ENCODE assay signal across 13 cellular contexts in the genomic region with DNA sequence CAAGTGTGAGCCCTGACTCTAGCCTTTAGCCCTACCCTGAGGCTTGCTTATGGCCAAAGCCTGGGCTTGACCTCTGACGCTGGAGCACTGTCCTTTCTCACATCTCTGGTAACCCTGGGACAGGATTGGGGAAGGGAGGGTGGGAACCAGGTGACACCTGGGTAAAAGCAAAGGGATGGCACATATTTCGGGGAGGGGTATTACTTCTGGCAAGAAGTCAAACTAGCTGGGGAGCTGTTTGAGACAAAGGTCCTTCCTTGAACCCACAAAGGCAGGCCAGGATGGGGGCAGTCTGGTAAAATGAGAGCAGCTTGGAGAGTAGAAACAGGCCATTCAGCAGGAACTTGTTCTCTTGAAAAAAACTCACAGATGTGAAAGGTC. TPM values are rescaled to one million over a fixed set of nuclear protein-coding genes. Genes with fewer than 3 reads are reported as not detected.
DNase-seq lines count a peak whose midpoint lies in the region; ATAC-seq and TF ChIP-seq lines count a peak whose summit lies in the region.
"Had no signal": no experiment of that assay in that cellular context is flagged by ENCODE, and none has a peak within 500 bp of the region (broad histone marks: within the 10 kb centered on the region; RNA-seq: fewer than 3 reads in every experiment).

No MANE protein-coding gene starts in this region.

- TF ChIP-seq POLR2A in suprapubic skin (IDR thresholded peaks at IDR 0.05): no peak

- peak overlapping the region; percentile 86 for H3K4me3 Mint-ChIP-seq in activated T-cell treated with anti-CD3 and anti-CD28 coated beads, Interleukin-2, amount 50 U/mL, for 24 hours
- H3K4me3 Mint-ChIP-seq in naive B cell: peak overlapping the region in 7 of 8 donors; percentile 21 to 98 (median 93)

- H3K27me3 Mint-ChIP-seq in activated T-cell treated with anti-CD3 and anti-CD28 coated beads, Interleukin-2, amount 50 U/mL, for 24 hours: no peaks in the 10 kb centered on the region
- H3K27me3 Mint-ChIP-seq in naive B cell: no peaks in the 10 kb centered on the region

- peaks cover 58% of the 10 kb centered on the region for H3K4me1 Mint-ChIP-seq in activated T-cell treated with anti-CD3 and anti-CD28 coated beads, Interleukin-2, amount 50 U/mL, for 24 hours (ENCODE audit: low read depth)
- H3K4me1 Mint-ChIP-seq in naive B cell: peaks cover 59 to 82% (median 69%) of the 10 kb centered on the region in 3 donors

- ATAC-seq in naive B cell (ENCODE audit: low read depth in 2 of 2): no peak

- H3K9me3 ChIP-seq in suprapubic skin: no peaks in the 10 kb centered on the region

- H3K27ac Mint-ChIP-seq in activated T-cell treated with anti-CD3 and anti-CD28 coated beads, Interleukin-2, amount 50 U/mL, for 24 hours: peak overlapping the region; percentile 59
- H3K27ac Mint-ChIP-seq in naive B cell: peak overlapping the region in 4 of 6 donors; percentile 29 to 89 (median 60)

- H3K4me3 ChIP-seq in suprapubic skin: no peak overlapping the region

- no peaks in the 10 kb centered on the region for H3K27me3 ChIP-seq in suprapubic skin

- peak overlapping the region; percentile 22 for H3K27ac ChIP-seq in angular gyrus (ENCODE audit: low read depth, low read length)
- peak overlapping the region; percentile 45 for H3K27ac ChIP-seq in suprapubic skin

- no peak for DNase-seq in activated T-cell treated with anti-CD3 and anti-CD28 coated beads, Interleukin-2, amount 50 U/mL, for 24 hours
- no peak for DNase-seq in activated T-cell treated with anti-CD3 and anti-CD28 coated beads, Interleukin-2, amount 50 U/mL, for 1 hour
- DNase-seq in naive B cell (no peak), suprapubic skin (ENCODE audit: low spot score in 2 of 2) (no peak), medulla oblongata (ENCODE audit: extremely low spot score) (no peak), A172 (ENCODE audit: low spot score) (no peak), NK-92 (lab: John Stamatoyannopoulos, UW; ENCODE audit: unreplicated experiment) (no peak)
- DNase-seq: ACHN; NK-92 treated with Interleukin-12 subunit alpha and Interleukin-12 subunit beta, amount 100 ng/mL, for 24 hours; stimulated activated CD4-positive, alpha-beta T cell treated with anti-CD3 and anti-CD28 coated beads, Interleukin-4, amount 100 ng/mL, for 4 hours had no signal

- peaks cover 32% of the 10 kb centered on the region for H3K36me3 Mint-ChIP-seq in activated T-cell treated with anti-CD3 and anti-CD28 coated beads, Interleukin-2, amount 50 U/mL, for 24 hours (ENCODE audit: low read depth)
- H3K36me3 Mint-ChIP-seq in naive B cell: peaks cover 7 to 14% of the 10 kb centered on the region in 2 donors
- H3K36me3 Mint-ChIP-seq: brain had no signal

- H3K9me3 Mint-ChIP-seq in activated T-cell treated with anti-CD3 and anti-CD28 coated beads, Interleukin-2, amount 50 U/mL, for 24 hours: no peaks in the 10 kb centered on the region
- no peaks in the 10 kb centered on the region for H3K9me3 Mint-ChIP-seq in naive B cell

- H3K4me1 ChIP-seq in suprapubic skin: peaks cover 65% of the 10 kb centered on the region

- WGBS in suprapubic skin: 57% methylated on average over 2 of the region's 2 CpGs

- TF ChIP-seq EP300 in suprapubic skin (IDR thresholded peaks at IDR 0.05): no peak

- TF ChIP-seq CTCF in suprapubic skin (IDR thresholded peaks at IDR 0.05): no peak

- peaks cover 9% of the 10 kb centered on the region for H3K36me3 ChIP-seq in suprapubic skin

RNA-seq across cellular contexts. Expression of a gene that starts 2.0 kb away (rescaled TPM):
- polyA plus RNA-seq in naive B cell (ENCODE audit: low read depth in 6 of 6): 10 to 100 TPM in 5 of 6 donors, 1 to 10 TPM in 1; 8.5 to 18.2 (median 13.4) TPM
- total RNA-seq in suprapubic skin: 10 to 100 TPM in 3 of 4 donors, 1 to 10 TPM in 1; 8.0 to 14.1 (median 11.6) TPM
- total RNA-seq in A172 (2014; rRNA removed; shearing (Covaris generic)): 5.8 and 7.9 TPM in 2 replicates

RNA-seq across cellular contexts. Expression of a gene that starts 10.5 kb away (rescaled TPM):
- polyA plus RNA-seq in naive B cell (ENCODE audit: low read depth in 6 of 6): 10 to 100 TPM; 14.2 to 23.8 (median 18.6) TPM
- 10 to 100 TPM; 15.8 to 39.1 (median 27.4) TPM for total RNA-seq in suprapubic skin
- total RNA-seq in A172 (2014; rRNA removed; shearing (Covaris generic)): 26.7 and 32.3 TPM in 2 replicates

RNA-seq across cellular contexts. Expression of a gene that starts 53.6 kb away (rescaled TPM):
- 10 to 100 TPM; 45.0 to 87.6 (median 55.8) TPM for polyA plus RNA-seq in naive B cell (ENCODE audit: low read depth in 6 of 6)
- total RNA-seq in suprapubic skin: 10 to 100 TPM; 29.0 to 43.6 (median 30.9) TPM
- 106 and 123 TPM in 2 replicates for total RNA-seq in A172 (2014; rRNA removed; shearing (Covaris generic))

RNA-seq across cellular contexts. Expression of a gene that starts 57.1 kb away (rescaled TPM):
- polyA plus RNA-seq in naive B cell (ENCODE audit: low read depth in 6 of 6): not detected
- total RNA-seq in suprapubic skin: not detected
- not detected in 2 replicates for total RNA-seq in A172 (2014; rRNA removed; shearing (Covaris generic))
- total RNA-seq: T-helper 2 cell treated with Interferon-gamma antibody and Interleukin-4, amounts not matched to agents 100 ng/mL and 5 ng/mL, for 36 hours had no signal
